ENCODE assay signal across 1 cellular context in the genomic region with DNA sequence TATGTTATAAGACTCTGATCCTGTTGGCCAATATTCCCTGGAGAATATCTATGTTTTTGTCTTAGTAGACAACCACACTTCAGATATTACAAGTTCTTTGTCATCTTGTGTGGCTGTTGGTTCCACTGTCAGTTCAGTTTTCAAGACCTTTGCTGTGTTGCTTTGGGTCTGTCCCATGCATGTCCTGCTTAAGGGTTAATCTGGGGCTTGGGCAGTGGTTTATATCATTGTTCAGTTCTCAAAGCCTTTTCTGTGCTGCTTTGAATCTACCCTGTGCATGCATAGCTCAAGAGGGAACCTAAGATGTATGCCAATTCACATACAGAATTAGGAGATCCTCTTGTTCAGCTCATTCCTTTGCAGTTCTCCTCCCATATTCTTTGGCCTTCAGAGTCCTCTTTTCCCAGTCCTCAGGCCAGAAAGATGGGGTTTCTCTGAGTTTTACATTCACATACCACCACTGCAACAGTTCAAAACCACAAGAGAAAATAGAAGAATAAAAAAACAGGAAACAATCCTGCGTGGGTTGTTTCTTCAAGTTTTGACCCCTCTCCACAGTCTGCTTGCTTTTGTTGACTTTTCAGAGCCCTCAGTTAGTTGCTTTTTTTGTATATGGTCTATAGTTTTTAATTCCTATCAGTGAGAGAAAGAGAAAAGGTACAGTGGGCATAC.
TF ChIP-seq lines count a peak whose summit lies in the region.

No MANE protein-coding gene starts in this region.

TF ChIP-seq in GM23338, 12 proteins besides CTCF, POLR2A, EP300 and RAD21:
- TF ChIP-seq ZNF331 (CRISPR knock-in tag; IDR thresholded peaks at IDR 0.05; ENCODE audit: low read depth) (no peak), POLR2AphosphoS5 (IDR thresholded peaks at IDR 0.05; ENCODE audit: low read depth) (no peak), EZH2phosphoT487 (IDR thresholded peaks at IDR 0.05; ENCODE audit: unreplicated experiment) (no peak), STAT1 (IDR thresholded peaks at IDR 0.05; ENCODE audit: unreplicated experiment) (no peak), ZNF114 (CRISPR knock-in tag; IDR thresholded peaks at IDR 0.05) (no peak), CREB1 (CRISPR knock-in tag; IDR thresholded peaks at IDR 0.05; ENCODE audit: low read depth) (no peak), NANOG (IDR thresholded peaks at IDR 0.05; ENCODE audit: borderline replicate concordance) (no peak), JUNB (IDR thresholded peaks at IDR 0.05; ENCODE audit: unreplicated experiment) (no peak), EZH2 (IDR thresholded peaks at IDR 0.05; ENCODE audit: low read depth, unreplicated experiment) (no peak)
- TF ChIP-seq, protein P1, sequence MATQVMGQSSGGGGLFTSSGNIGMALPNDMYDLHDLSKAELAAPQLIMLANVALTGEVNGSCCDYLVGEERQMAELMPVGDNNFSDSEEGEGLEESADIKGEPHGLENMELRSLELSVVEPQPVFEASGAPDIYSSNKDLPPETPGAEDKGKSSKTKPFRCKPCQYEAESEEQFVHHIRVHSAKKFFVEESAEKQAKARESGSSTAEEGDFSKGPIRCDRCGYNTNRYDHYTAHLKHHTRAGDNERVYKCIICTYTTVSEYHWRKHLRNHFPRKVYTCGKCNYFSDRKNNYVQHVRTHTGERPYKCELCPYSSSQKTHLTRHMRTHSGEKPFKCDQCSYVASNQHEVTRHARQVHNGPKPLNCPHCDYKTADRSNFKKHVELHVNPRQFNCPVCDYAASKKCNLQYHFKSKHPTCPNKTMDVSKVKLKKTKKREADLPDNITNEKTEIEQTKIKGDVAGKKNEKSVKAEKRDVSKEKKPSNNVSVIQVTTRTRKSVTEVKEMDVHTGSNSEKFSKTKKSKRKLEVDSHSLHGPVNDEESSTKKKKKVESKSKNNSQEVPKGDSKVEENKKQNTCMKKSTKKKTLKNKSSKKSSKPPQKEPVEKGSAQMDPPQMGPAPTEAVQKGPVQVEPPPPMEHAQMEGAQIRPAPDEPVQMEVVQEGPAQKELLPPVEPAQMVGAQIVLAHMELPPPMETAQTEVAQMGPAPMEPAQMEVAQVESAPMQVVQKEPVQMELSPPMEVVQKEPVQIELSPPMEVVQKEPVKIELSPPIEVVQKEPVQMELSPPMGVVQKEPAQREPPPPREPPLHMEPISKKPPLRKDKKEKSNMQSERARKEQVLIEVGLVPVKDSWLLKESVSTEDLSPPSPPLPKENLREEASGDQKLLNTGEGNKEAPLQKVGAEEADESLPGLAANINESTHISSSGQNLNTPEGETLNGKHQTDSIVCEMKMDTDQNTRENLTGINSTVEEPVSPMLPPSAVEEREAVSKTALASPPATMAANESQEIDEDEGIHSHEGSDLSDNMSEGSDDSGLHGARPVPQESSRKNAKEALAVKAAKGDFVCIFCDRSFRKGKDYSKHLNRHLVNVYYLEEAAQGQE (IDR thresholded peaks at IDR 0.05; ENCODE audit: unreplicated experiment): no peak
- TF ChIP-seq, protein P2, sequence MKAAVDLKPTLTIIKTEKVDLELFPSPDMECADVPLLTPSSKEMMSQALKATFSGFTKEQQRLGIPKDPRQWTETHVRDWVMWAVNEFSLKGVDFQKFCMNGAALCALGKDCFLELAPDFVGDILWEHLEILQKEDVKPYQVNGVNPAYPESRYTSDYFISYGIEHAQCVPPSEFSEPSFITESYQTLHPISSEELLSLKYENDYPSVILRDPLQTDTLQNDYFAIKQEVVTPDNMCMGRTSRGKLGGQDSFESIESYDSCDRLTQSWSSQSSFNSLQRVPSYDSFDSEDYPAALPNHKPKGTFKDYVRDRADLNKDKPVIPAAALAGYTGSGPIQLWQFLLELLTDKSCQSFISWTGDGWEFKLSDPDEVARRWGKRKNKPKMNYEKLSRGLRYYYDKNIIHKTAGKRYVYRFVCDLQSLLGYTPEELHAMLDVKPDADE (IDR thresholded peaks at IDR 0.05): no peak
- TF ChIP-seq, protein P3, sequence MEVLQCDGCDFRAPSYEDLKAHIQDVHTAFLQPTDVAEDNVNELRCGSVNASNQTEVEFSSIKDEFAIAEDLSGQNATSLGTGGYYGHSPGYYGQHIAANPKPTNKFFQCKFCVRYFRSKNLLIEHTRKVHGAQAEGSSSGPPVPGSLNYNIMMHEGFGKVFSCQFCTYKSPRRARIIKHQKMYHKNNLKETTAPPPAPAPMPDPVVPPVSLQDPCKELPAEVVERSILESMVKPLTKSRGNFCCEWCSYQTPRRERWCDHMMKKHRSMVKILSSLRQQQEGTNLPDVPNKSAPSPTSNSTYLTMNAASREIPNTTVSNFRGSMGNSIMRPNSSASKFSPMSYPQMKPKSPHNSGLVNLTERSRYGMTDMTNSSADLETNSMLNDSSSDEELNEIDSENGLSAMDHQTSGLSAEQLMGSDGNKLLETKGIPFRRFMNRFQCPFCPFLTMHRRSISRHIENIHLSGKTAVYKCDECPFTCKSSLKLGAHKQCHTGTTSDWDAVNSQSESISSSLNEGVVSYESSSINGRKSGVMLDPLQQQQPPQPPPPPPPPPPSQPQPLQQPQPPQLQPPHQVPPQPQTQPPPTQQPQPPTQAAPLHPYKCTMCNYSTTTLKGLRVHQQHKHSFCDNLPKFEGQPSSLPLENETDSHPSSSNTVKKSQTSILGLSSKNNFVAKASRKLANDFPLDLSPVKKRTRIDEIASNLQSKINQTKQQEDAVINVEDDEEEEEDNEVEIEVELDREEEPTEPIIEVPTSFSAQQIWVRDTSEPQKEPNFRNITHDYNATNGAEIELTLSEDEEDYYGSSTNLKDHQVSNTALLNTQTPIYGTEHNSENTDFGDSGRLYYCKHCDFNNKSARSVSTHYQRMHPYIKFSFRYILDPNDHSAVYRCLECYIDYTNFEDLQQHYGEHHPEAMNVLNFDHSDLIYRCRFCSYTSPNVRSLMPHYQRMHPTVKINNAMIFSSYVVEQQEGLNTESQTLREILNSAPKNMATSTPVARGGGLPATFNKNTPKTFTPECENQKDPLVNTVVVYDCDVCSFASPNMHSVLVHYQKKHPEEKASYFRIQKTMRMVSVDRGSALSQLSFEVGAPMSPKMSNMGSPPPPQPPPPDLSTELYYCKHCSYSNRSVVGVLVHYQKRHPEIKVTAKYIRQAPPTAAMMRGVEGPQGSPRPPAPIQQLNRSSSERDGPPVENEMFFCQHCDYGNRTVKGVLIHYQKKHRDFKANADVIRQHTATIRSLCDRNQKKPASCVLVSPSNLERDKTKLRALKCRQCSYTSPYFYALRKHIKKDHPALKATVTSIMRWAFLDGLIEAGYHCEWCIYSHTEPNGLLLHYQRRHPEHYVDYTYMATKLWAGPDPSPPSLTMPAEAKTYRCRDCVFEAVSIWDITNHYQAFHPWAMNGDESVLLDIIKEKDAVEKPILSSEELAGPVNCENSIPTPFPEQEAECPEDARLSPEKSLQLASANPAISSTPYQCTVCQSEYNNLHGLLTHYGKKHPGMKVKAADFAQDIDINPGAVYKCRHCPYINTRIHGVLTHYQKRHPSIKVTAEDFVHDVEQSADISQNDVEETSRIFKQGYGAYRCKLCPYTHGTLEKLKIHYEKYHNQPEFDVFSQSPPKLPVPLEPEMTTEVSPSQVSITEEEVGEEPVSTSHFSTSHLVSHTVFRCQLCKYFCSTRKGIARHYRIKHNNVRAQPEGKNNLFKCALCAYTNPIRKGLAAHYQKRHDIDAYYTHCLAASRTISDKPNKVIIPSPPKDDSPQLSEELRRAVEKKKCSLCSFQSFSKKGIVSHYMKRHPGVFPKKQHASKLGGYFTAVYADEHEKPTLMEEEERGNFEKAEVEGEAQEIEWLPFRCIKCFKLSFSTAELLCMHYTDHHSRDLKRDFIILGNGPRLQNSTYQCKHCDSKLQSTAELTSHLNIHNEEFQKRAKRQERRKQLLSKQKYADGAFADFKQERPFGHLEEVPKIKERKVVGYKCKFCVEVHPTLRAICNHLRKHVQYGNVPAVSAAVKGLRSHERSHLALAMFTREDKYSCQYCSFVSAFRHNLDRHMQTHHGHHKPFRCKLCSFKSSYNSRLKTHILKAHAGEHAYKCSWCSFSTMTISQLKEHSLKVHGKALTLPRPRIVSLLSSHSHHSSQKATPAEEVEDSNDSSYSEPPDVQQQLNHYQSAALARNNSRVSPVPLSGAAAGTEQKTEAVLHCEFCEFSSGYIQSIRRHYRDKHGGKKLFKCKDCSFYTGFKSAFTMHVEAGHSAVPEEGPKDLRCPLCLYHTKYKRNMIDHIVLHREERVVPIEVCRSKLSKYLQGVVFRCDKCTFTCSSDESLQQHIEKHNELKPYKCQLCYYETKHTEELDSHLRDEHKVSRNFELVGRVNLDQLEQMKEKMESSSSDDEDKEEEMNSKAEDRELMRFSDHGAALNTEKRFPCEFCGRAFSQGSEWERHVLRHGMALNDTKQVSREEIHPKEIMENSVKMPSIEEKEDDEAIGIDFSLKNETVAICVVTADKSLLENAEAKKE (CRISPR knock-in tag; IDR thresholded peaks at IDR 0.05): no peak
